ENCODE assay signal across 8 cellular contexts in the genomic region with DNA sequence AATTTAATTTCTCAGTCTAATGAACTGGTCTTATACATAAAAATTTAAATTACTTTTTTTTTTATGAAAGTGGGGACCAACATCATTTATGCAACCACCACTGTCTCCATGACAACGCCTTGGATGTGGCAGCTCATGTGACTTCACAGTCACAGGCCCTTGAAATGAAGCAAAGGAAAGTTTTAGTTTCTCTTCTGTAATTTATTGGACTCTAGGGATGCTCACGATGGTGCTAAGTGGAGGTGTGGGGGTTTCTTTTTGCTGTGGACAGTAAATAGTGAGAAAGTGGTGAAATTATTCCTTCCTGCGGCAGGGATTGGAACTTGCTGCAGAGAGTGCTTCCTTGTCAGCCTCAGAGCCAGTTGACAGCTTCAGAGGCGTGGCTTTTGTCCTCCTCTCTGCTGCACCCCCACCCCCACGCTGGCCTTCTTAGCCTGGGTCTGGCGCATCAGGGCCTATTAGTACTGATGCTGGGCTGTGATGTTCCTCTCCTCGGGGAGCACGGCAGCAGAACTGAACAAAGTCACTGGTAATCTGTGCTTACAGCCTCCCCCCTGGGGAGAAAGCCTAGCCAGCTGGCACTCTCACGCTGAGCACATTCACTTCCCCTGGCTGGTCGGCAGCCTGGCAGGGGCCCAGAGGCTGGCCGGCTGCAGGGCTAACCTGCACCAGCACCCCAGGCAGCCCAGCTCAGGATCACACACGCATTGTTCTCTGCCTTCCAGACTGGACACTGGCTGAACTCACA.
DNase-seq lines count a peak whose midpoint lies in the region; ATAC-seq and TF ChIP-seq lines count a peak whose summit lies in the region.

No MANE protein-coding gene starts in this region.

- H3K4me3 Mint-ChIP-seq in activated naive CD4-positive, alpha-beta T cell treated with anti-CD3 and anti-CD28 coated beads for 36 hours: no peak overlapping the region

- no peaks in the 10 kb centered on the region for H3K9me3 ChIP-seq in MM.1S (replicated peaks; ENCODE audit: insufficient read depth, low read length)
- H3K9me3 ChIP-seq in PC-3 (ENCODE audit: low read length): peaks cover 9% of the 10 kb centered on the region; the same call in 1 of the 2 replicates

- H3K4me1 Mint-ChIP-seq in activated naive CD4-positive, alpha-beta T cell treated with anti-CD3 and anti-CD28 coated beads for 36 hours (ENCODE audit: low read depth): no peaks in the 10 kb centered on the region

- TF ChIP-seq CTCF in MM.1S (IDR thresholded peaks at IDR 0.05; ENCODE audit: low read length) (no peak), PC-3 (conservative IDR thresholded peaks at IDR 0.05; ENCODE audit: low read depth, low read length) (no peak)

- ATAC-seq in HG02981 (IDR thresholded peaks at IDR 0.05; ENCODE audit: unreplicated experiment) (peak; percentile 48), HG02798 (IDR thresholded peaks at IDR 0.05; ENCODE audit: poor library complexity, unreplicated experiment) (no peak), PC-3 (no peak)

- POLR2A ChIA-PET in PC-3 (lab: Charles Lee; ENCODE audit: unreplicated experiment): no interaction called here

- no peaks in the 10 kb centered on the region for H3K9me3 Mint-ChIP-seq in activated naive CD4-positive, alpha-beta T cell treated with anti-CD3 and anti-CD28 coated beads for 36 hours

- H3K27me3 ChIP-seq in MM.1S (replicated peaks; ENCODE audit: insufficient read depth, low read length): no peaks in the 10 kb centered on the region
- no peaks in the 10 kb centered on the region for H3K27me3 ChIP-seq in PC-3 (ENCODE audit: low read length)

- H2AFZ ChIP-seq in MM.1S (ENCODE audit: low read length): no peak overlapping the region
- H2AFZ ChIP-seq in PC-3 (ENCODE audit: low read length): no peak overlapping the region

- no peaks in the 10 kb centered on the region for H3K79me2 ChIP-seq in MM.1S (ENCODE audit: low read length)
- no peaks in the 10 kb centered on the region for H3K79me2 ChIP-seq in PC-3 (ENCODE audit: low read length)

- H3K27ac ChIP-seq in MM.1S (ENCODE audit: low read length) (no peak overlapping the region), PC-3 (ENCODE audit: low read length) (no peak overlapping the region)

- H3K4me2 ChIP-seq in MM.1S (ENCODE audit: low read depth, low read length) (no peak overlapping the region), PC-3 (ENCODE audit: low read length) (no peak overlapping the region)

- peak; percentile 99 for DNase-seq in NCI-H69 (lab: John Stamatoyannopoulos, UW)
- peak; percentile 48 for DNase-seq in fibroblast of gingiva (ENCODE audit: low read depth)
- DNase-seq in occipital lobe (lab: John Stamatoyannopoulos, UW): peak; percentile 29
- no peak for DNase-seq in activated naive CD4-positive, alpha-beta T cell treated with anti-CD3 and anti-CD28 coated beads for 36 hours
- no peak for DNase-seq in MM.1S
- DNase-seq in PC-3: no peak

- H3K27me3 Mint-ChIP-seq in activated naive CD4-positive, alpha-beta T cell treated with anti-CD3 and anti-CD28 coated beads for 36 hours (ENCODE audit: low read depth): peaks cover 3% of the 10 kb centered on the region

- H3K9ac ChIP-seq in MM.1S (ENCODE audit: low read length): no peak overlapping the region
- H3K9ac ChIP-seq in PC-3 (ENCODE audit: low read length): no peak overlapping the region

- H3F3A ChIP-seq in MM.1S (ENCODE audit: insufficient read depth, low read length) (no peaks in the 10 kb centered on the region), PC-3 (ENCODE audit: low read length, unreplicated experiment) (no peaks in the 10 kb centered on the region)

- H3K4me3 ChIP-seq in MM.1S (ENCODE audit: low read length) (no peak overlapping the region), PC-3 (ENCODE audit: low read length) (no peak overlapping the region)

- H3K9me2 ChIP-seq in MM.1S (replicated peaks; ENCODE audit: insufficient read depth, low read length): no peaks in the 10 kb centered on the region
- no peaks in the 10 kb centered on the region for H3K9me2 ChIP-seq in PC-3 (replicated peaks; ENCODE audit: low read length)

- intact Hi-C loops in activated naive CD4-positive, alpha-beta T cell treated with anti-CD3 and anti-CD28 coated beads for 36 hours (cut with micrococcal nuclease): no loop called here
- intact Hi-C loops in PC-3 (cut with micrococcal nuclease): no loop called here

- BruUV-seq in PC-3 (replicated peaks; lab: Mats Ljungman, UMichigan): no TSS peak

- H3K36me3 ChIP-seq in MM.1S (replicated peaks; ENCODE audit: insufficient read depth, low read length) (no peaks in the 10 kb centered on the region), PC-3 (ENCODE audit: low read depth, low read length) (no peaks in the 10 kb centered on the region)

- H3K4me1 ChIP-seq in MM.1S (ENCODE audit: low read length) (no peaks in the 10 kb centered on the region), PC-3 (ENCODE audit: insufficient read depth, low read length) (no peaks in the 10 kb centered on the region)

- no peaks in the 10 kb centered on the region for H4K20me1 ChIP-seq in MM.1S (ENCODE audit: insufficient read depth, low read length)
- H4K20me1 ChIP-seq in PC-3 (ENCODE audit: low read length): no peaks in the 10 kb centered on the region

- CTCF ChIA-PET in activated naive CD4-positive, alpha-beta T cell treated with anti-CD3 and anti-CD28 coated beads for 36 hours (lab: Charles Lee): no interaction called here
- CTCF ChIA-PET in PC-3 (lab: Charles Lee): no interaction called here

- H3K27ac Mint-ChIP-seq in activated naive CD4-positive, alpha-beta T cell treated with anti-CD3 and anti-CD28 coated beads for 36 hours: no peak overlapping the region

- no peaks in the 10 kb centered on the region for H3K36me3 Mint-ChIP-seq in activated naive CD4-positive, alpha-beta T cell treated with anti-CD3 and anti-CD28 coated beads for 36 hours (ENCODE audit: low read depth)

Comparison
In these comparisons a context has a peak if more than half of its experiments do, and no peak if none do; other contexts are left out.
1. DNase-seq: peak in NCI-H69 (single experiment), fibroblast of gingiva (single experiment) and occipital lobe (single experiment); none in activated naive CD4-positive, alpha-beta T cell treated with anti-CD3 and anti-CD28 coated beads for 36 hours (single experiment), MM.1S (single experiment) and PC-3 (single experiment).